7 cellular contexts compared by ENCODE assay signal in the genomic region with DNA sequence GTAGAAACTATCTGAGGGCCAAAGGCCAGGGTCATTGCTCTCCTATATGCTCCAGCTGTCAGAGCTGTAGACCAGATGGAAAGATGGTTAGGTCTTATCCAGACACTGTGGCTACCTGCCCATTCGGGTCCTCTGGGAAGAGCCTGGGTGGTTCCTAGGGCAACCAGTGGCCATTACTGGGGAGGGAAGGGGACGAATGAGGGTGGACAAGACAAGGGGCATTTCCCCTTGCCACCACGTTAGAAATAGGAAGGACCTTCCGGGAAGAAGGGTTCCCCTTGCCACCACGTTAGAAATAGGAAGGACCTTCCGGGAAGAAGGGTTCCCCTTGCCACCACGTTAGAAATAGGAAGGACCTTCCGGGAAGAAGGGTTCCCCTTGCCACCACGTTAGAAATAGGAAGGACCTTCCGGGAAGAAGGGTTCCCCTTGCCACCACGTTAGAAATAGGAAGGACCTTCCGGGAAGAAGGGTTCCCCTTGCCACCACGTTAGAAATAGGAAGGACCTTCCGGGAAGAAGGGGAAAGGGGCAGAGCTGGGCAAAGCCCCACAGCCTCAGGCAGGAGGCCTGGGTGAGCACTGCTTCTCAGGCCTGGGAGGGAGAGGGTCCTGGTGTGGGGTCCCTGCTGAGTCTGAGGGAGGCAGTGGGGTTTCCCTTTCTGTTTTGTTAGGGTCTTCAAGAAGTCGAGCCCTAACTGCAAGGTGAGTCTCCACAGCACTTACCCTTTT. TPM values are rescaled to one million over a fixed set of nuclear protein-coding genes. Genes with fewer than 3 reads are reported as not detected.
DNase-seq lines count a peak whose midpoint lies in the region; ATAC-seq and TF ChIP-seq lines count a peak whose summit lies in the region.
"Not testable (repeated sequence)": the region's sequence is repeated elsewhere in the genome, so short reads cannot be mapped to it uniquely, and the experiment has no call there.
"Had no signal": no experiment of that assay in that cellular context is flagged by ENCODE, and none has a peak within 500 bp of the region (broad histone marks: within the 10 kb centered on the region; RNA-seq: fewer than 3 reads in every experiment).

No MANE protein-coding gene starts in this region.

- intact Hi-C loops in activated CD4-positive, alpha-beta T cell treated with anti-CD3 and anti-CD28 coated beads for 36 hours (cut with DNase I, micrococcal nuclease) = loop anchor here in 1 of 2 experiments (5.0 kb wide), 1 partner anchor 752 kb away; the partner anchor contains the start of gene ATP2A3

- H3K23ac ChIP-seq in H9 (ENCODE audit: insufficient read length, low read depth, low read length) = not testable (repeated sequence)

- H3K9ac ChIP-seq in H9 (ENCODE audit: extremely low read depth, insufficient read length, low read length) = not testable (repeated sequence)

- H4K20me1 ChIP-seq in H9 (ENCODE audit: control insufficient read depth, insufficient read depth, insufficient read length); osteoblast (ENCODE audit: insufficient read depth, low read length): not testable (repeated sequence)

- DNase-seq in H9; activated CD4-positive, alpha-beta T cell treated with anti-CD3 and anti-CD28 coated beads for 36 hours; activated naive CD4-positive, alpha-beta T cell treated with anti-CD3 and anti-CD28 coated beads, Interleukin-2, amount 10 ng/mL, durations not matched to agents 7 days and 5 days; glutamatergic neuron: not testable (repeated sequence)
- peak; percentile 69 for DNase-seq in osteoblast (ENCODE audit: insufficient read length, low spot score, missing footprints)

- not testable (repeated sequence) for H2BK120ac ChIP-seq in H9 (ENCODE audit: low read depth, low read length, poor library complexity, severe bottlenecking)

- not testable (repeated sequence) for H3K18ac ChIP-seq in H9 (ENCODE audit: insufficient read length, low read depth, low read length)

- not testable (repeated sequence) for H3K56ac ChIP-seq in H9 (ENCODE audit: insufficient read length, low read depth, low read length)

- not testable (repeated sequence) for H3K4me3 Mint-ChIP-seq in H9; glutamatergic neuron (ENCODE audit: unreplicated experiment)
- H3K4me3 Mint-ChIP-seq in activated CD4-positive, alpha-beta T cell treated with anti-CD3 and anti-CD28 coated beads for 36 hours = peak overlapping the region; percentile 65
- peak overlapping the region; percentile 68 for H3K4me3 Mint-ChIP-seq in activated naive CD4-positive, alpha-beta T cell treated with anti-CD3 and anti-CD28 coated beads, Interleukin-2, amount 10 ng/mL, durations not matched to agents 7 days and 5 days

- H3K36me3 Mint-ChIP-seq in H9 (ENCODE audit: insufficient read depth in 1 of 3, low read depth in 3 of 3) = peaks cover 11 to 40% (median 38%) of the 10 kb centered on the region in 3 experiments; a peak in 6 of 7 replicates
- peaks cover 31% of the 10 kb centered on the region for H3K36me3 Mint-ChIP-seq in activated CD4-positive, alpha-beta T cell treated with anti-CD3 and anti-CD28 coated beads for 36 hours (ENCODE audit: low read depth)
- peaks cover 56% of the 10 kb centered on the region for H3K36me3 Mint-ChIP-seq in activated naive CD4-positive, alpha-beta T cell treated with anti-CD3 and anti-CD28 coated beads, Interleukin-2, amount 10 ng/mL, durations not matched to agents 7 days and 5 days
- H3K36me3 Mint-ChIP-seq in glutamatergic neuron (ENCODE audit: unreplicated experiment) = not testable (repeated sequence)

- no CpG with 5 or more reads among the region's 15 CpGs for WGBS in H9 (ENCODE audit: extremely low coverage, insufficient read length, low lambda C conversion rate)

- H3K79me1 ChIP-seq in H9 (ENCODE audit: insufficient read depth, low read depth, low read length, poor library complexity, severe bottlenecking) = not testable (repeated sequence)

- not testable (repeated sequence) for H3K4ac ChIP-seq in H9 (ENCODE audit: low read depth, low read length)

- H4K91ac ChIP-seq in H9 (ENCODE audit: insufficient read length, low read depth, low read length) = not testable (repeated sequence)

- H2BK15ac ChIP-seq in H9 (ENCODE audit: low read depth, low read length) = not testable (repeated sequence)

- not testable (repeated sequence) for H2BK5ac ChIP-seq in H9 (ENCODE audit: insufficient read length, low read length)

- not testable (repeated sequence) for H3K36me3 ChIP-seq in osteoblast (ENCODE audit: insufficient read depth, low read length)

- H2BK12ac ChIP-seq in H9 (ENCODE audit: insufficient read length, low read depth, low read length) = not testable (repeated sequence)

- not testable (repeated sequence) for H3T11ph ChIP-seq in H9 (ENCODE audit: low read length)

- not testable (repeated sequence) for H3K9me3 ChIP-seq in H9 (ENCODE audit: control insufficient read depth, low read depth, low read length); osteoblast (ENCODE audit: low read depth, low read length)

- not testable (repeated sequence) for H3K4me2 ChIP-seq in H9 (ENCODE audit: insufficient read depth, insufficient read length, low read length); osteoblast (ENCODE audit: insufficient read depth, low read length)

- H3K23me2 ChIP-seq in H9 (ENCODE audit: insufficient read length, low read depth, low read length, poor library complexity, severe bottlenecking) = peaks cover 12% of the 10 kb centered on the region

- ATAC-seq in activated CD4-positive, alpha-beta T cell treated with anti-CD3 and anti-CD28 coated beads for 36 hours = not testable (repeated sequence)

- CTCF ChIA-PET in activated CD4-positive, alpha-beta T cell treated with anti-CD3 and anti-CD28 coated beads for 36 hours (lab: Charles Lee) = interaction anchor here (0.6 to 1.3 kb wide), 3 partner anchors 11 to 515 kb away, joined by 3 read pairs; no protein-coding TSS in a partner anchor
- CTCF ChIA-PET in activated naive CD4-positive, alpha-beta T cell treated with anti-CD3 and anti-CD28 coated beads, Interleukin-2, amount 10 ng/mL, durations not matched to agents 7 days and 5 days (lab: Charles Lee) = interaction anchor here (1.0 to 1.6 kb wide), 3 partner anchors 12 to 16 kb away, joined by 4 read pairs; no protein-coding TSS in a partner anchor

- H3K4me1 Mint-ChIP-seq in H9 (peaks cover 10% of the 10 kb centered on the region in 2 experiments), glutamatergic neuron (ENCODE audit: low read depth, unreplicated experiment) (peaks cover 18% of the 10 kb centered on the region)
- peaks cover 40% of the 10 kb centered on the region for H3K4me1 Mint-ChIP-seq in activated CD4-positive, alpha-beta T cell treated with anti-CD3 and anti-CD28 coated beads for 36 hours
- peaks cover 70% of the 10 kb centered on the region for H3K4me1 Mint-ChIP-seq in activated naive CD4-positive, alpha-beta T cell treated with anti-CD3 and anti-CD28 coated beads, Interleukin-2, amount 10 ng/mL, durations not matched to agents 7 days and 5 days

- H4K5ac ChIP-seq in H9 (ENCODE audit: insufficient read length, low read depth, low read length) = not testable (repeated sequence)

- H3K27me3 Mint-ChIP-seq in H9 (ENCODE audit: low read depth); activated CD4-positive, alpha-beta T cell treated with anti-CD3 and anti-CD28 coated beads for 36 hours; activated naive CD4-positive, alpha-beta T cell treated with anti-CD3 and anti-CD28 coated beads, Interleukin-2, amount 10 ng/mL, durations not matched to agents 7 days and 5 days: not testable (repeated sequence)
- peaks cover 19% of the 10 kb centered on the region for H3K27me3 Mint-ChIP-seq in glutamatergic neuron (ENCODE audit: unreplicated experiment)

- TF ChIP-seq CTCF in H9 (conservative IDR thresholded peaks at IDR 0.05); glutamatergic neuron (IDR thresholded peaks at IDR 0.05; ENCODE audit: partially characterized antibody, unreplicated experiment); osteoblast (IDR thresholded peaks at IDR 0.05; ENCODE audit: extremely low read depth, low read depth, low read length): not testable (repeated sequence)

- POLR2A ChIA-PET in activated CD4-positive, alpha-beta T cell treated with anti-CD3 and anti-CD28 coated beads for 36 hours (lab: Charles Lee) = interaction anchor here (0.6 kb wide), 1 partner anchor 703 kb away, joined by 3 read pairs; no protein-coding TSS in a partner anchor

- not testable (repeated sequence) for H2AK5ac ChIP-seq in H9 (ENCODE audit: insufficient read length, low read length)

- not testable (repeated sequence) for H3K9me3 Mint-ChIP-seq in H9; activated CD4-positive, alpha-beta T cell treated with anti-CD3 and anti-CD28 coated beads for 36 hours (ENCODE audit: low read depth); activated naive CD4-positive, alpha-beta T cell treated with anti-CD3 and anti-CD28 coated beads, Interleukin-2, amount 10 ng/mL, durations not matched to agents 7 days and 5 days; glutamatergic neuron (ENCODE audit: unreplicated experiment)

- not testable (repeated sequence) for H3K4me1 ChIP-seq in H9 (ENCODE audit: insufficient read depth, low read length); osteoblast (ENCODE audit: insufficient read depth, low read length)

- not testable (repeated sequence) for H4K8ac ChIP-seq in H9 (replicated peaks; ENCODE audit: insufficient read length, low read depth, low read length)

- not testable (repeated sequence) for H3K14ac ChIP-seq in H9 (ENCODE audit: insufficient read depth, low read length)

- not testable (repeated sequence) for H2BK20ac ChIP-seq in H9 (ENCODE audit: low read depth, low read length, poor library complexity, severe bottlenecking)

- H3K27ac Mint-ChIP-seq in H9 = peak overlapping the region in 2 of 3 experiments; percentile 31 to 73; a peak in 2 of 7 replicates
- H3K27ac Mint-ChIP-seq in activated CD4-positive, alpha-beta T cell treated with anti-CD3 and anti-CD28 coated beads for 36 hours = peak overlapping the region; percentile 92
- H3K27ac Mint-ChIP-seq in activated naive CD4-positive, alpha-beta T cell treated with anti-CD3 and anti-CD28 coated beads, Interleukin-2, amount 10 ng/mL, durations not matched to agents 7 days and 5 days = peak overlapping the region; percentile 92
- peak overlapping the region; percentile 33 for H3K27ac Mint-ChIP-seq in glutamatergic neuron (ENCODE audit: unreplicated experiment)

- not testable (repeated sequence) for H3K4me3 ChIP-seq in osteoblast (ENCODE audit: insufficient read depth, low read length)

- not testable (repeated sequence) for H3K27me3 ChIP-seq in H9 (ENCODE audit: insufficient read depth, low read length); osteoblast (ENCODE audit: insufficient read depth, low read length)

- not testable (repeated sequence) for H3K79me2 ChIP-seq in H9 (ENCODE audit: insufficient read depth, low read length); osteoblast (ENCODE audit: insufficient read depth, low read length)

- not testable (repeated sequence) for H2AFZ ChIP-seq in H9 (ENCODE audit: low read length); osteoblast (ENCODE audit: low read length)

- H3K27ac ChIP-seq in H9 (ENCODE audit: insufficient read length, low read depth, low read length); osteoblast (ENCODE audit: low read depth, low read length): not testable (repeated sequence)

RNA-seq across cellular contexts. Expression of gene ARRB2, which starts 4.1 kb away (rescaled TPM):
- total RNA-seq in H9 (2021) = 75.3 and 81.1 TPM in 2 replicates
- total RNA-seq in activated CD4-positive, alpha-beta T cell treated with anti-CD3 and anti-CD28 coated beads for 36 hours = 100 to 1,000 TPM; 168 to 175 TPM
- 106 TPM for total RNA-seq in glutamatergic neuron (ENCODE audit: unreplicated experiment)
- 6.2 and 8.7 TPM in 2 replicates for total RNA-seq in osteoblast

RNA-seq across cellular contexts. Expression of gene PELP1, which starts 10.6 kb away (rescaled TPM):
- total RNA-seq in H9 (2021) (148 and 154 TPM in 2 replicates), glutamatergic neuron (ENCODE audit: unreplicated experiment) (63.7 TPM), osteoblast (18.6 and 19.9 TPM in 2 replicates)
- 100 to 1,000 TPM in 1 of 2 experiments, 10 to 100 TPM in 1; 94.1 to 102 TPM for total RNA-seq in activated CD4-positive, alpha-beta T cell treated with anti-CD3 and anti-CD28 coated beads for 36 hours

RNA-seq across cellular contexts. Expression of gene MED11, which starts 16.7 kb away (rescaled TPM):
- total RNA-seq in H9 (2021) (17.5 and 19.5 TPM in 2 replicates), glutamatergic neuron (ENCODE audit: unreplicated experiment) (12.5 TPM), osteoblast (11.2 and 13.0 TPM in 2 replicates)
- 10 to 100 TPM; 16.7 to 22.9 TPM for total RNA-seq in activated CD4-positive, alpha-beta T cell treated with anti-CD3 and anti-CD28 coated beads for 36 hours

RNA-seq across cellular contexts. Expression of gene ZMYND15, which starts 25.1 kb away (rescaled TPM):
- total RNA-seq in H9 (2021) (0.42 and 0.44 TPM in 2 replicates), glutamatergic neuron (ENCODE audit: unreplicated experiment) (not detected), osteoblast (0.59 and 1.4 TPM in 2 replicates)
- total RNA-seq in activated CD4-positive, alpha-beta T cell treated with anti-CD3 and anti-CD28 coated beads for 36 hours = under 1 TPM; 0.09 to 0.11 TPM
- total RNA-seq: M059J, SJCRH30 had no signal

RNA-seq across cellular contexts. Expression of gene CXCL16, which starts 25.2 kb away (rescaled TPM):
- total RNA-seq in H9 (2021) = 4.2 and 4.5 TPM in 2 replicates
- 1 to 10 TPM; 1.7 to 2.5 TPM for total RNA-seq in activated CD4-positive, alpha-beta T cell treated with anti-CD3 and anti-CD28 coated beads for 36 hours
- total RNA-seq in glutamatergic neuron (ENCODE audit: unreplicated experiment) = not detected
- 5.9 and 11.2 TPM in 2 replicates for total RNA-seq in osteoblast
- total RNA-seq: SJCRH30 had no signal

Comparison
In these comparisons a context has a peak if more than half of its experiments do, and no peak if none do; other contexts are left out.
1. H3K27ac Mint-ChIP-seq: peak in every context shown above with its lines; median percentile 92 in activated CD4-positive, alpha-beta T cell treated with anti-CD3 and anti-CD28 coated beads for 36 hours; 92 in activated naive CD4-positive, alpha-beta T cell treated with anti-CD3 and anti-CD28 coated beads, Interleukin-2, amount 10 ng/mL, durations not matched to agents 7 days and 5 days; 52 in H9; 33 in glutamatergic neuron.